In the genomic region with DNA sequence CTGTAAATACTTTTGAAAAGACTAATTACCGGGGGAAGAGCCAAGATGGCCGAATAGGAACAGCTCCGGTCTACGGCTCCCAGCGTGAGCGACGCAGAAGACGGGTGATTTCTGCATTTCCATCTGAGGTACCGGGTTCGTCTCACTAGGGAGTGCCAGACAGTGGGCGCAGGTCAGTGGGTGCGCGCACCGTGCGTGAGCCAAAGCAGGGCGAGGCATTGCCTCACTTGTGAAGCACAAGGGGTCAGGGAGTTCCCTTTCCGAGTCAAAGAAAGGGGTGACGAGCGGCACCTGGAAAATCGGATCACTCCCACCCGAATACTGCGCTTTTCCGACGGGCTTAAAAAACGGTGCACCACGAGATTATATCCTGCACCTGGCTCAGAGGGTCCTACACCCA, we compare ENCODE assay signal across 10 cellular contexts. TPM values are rescaled to one million over a fixed set of nuclear protein-coding genes. Genes with fewer than 3 reads are reported as not detected.
A peak's percentile ranks its signal among the peaks of the same experiment; 100 is the strongest.
DNase-seq lines count a peak whose midpoint lies in the region; TF ChIP-seq lines count a peak whose summit lies in the region.
"Not testable (repeated sequence)": the region's sequence is repeated elsewhere in the genome, so short reads cannot be mapped to it uniquely, and the experiment has no call there.
"Had no signal": no experiment of that assay in that cellular context is flagged by ENCODE, and none has a peak within 500 bp of the region (broad histone marks: within the 10 kb centered on the region; RNA-seq: fewer than 3 reads in every experiment).

No MANE protein-coding gene starts in this region.

- H3K36me3 ChIP-seq in H7 (replicated peaks; ENCODE audit: control insufficient read depth, insufficient read depth, low read length); NT2/D1 (ENCODE audit: insufficient read depth, insufficient read length, low read length); neural progenitor cell: not testable (repeated sequence)

- peak overlapping the region; percentile 58 for H3K4me2 ChIP-seq in neural progenitor cell

- TF ChIP-seq CTCF in chondrocyte (IDR thresholded peaks at IDR 0.05); neural progenitor cell (IDR thresholded peaks at IDR 0.05): not testable (repeated sequence)

- H3K4me3 ChIP-seq in H7 (ENCODE audit: insufficient read depth, low read depth, low read length), result peak overlapping the region; percentile 34
- peak overlapping the region; percentile 42 for H3K4me3 ChIP-seq in NT2/D1 (ENCODE audit: insufficient read length, low read depth)
- peak overlapping the region; percentile 40; the same call in 1 of the 2 replicates for H3K4me3 ChIP-seq in iPS-18c (ENCODE audit: insufficient read depth, low read depth, low read length)
- H3K4me3 ChIP-seq in neural progenitor cell, result peak overlapping the region; percentile 39

- peak overlapping the region; percentile 56 for H3K9ac ChIP-seq in NT2/D1 (ENCODE audit: insufficient read length, low read depth)
- not testable (repeated sequence) for H3K9ac ChIP-seq in neural progenitor cell

- H3K4me3 Mint-ChIP-seq in chondrocyte (ENCODE audit: unreplicated experiment) (peak overlapping the region; percentile 68), neural progenitor cell (peak overlapping the region; percentile 64)

- H3K27ac ChIP-seq in neural progenitor cell, result not testable (repeated sequence)

- DNase-seq in H7; NT2/D1 (ENCODE audit: low read depth, low spot score); neural progenitor cell (ENCODE audit: low spot score): not testable (repeated sequence)
- DNase-seq in NCI-H1105 treated with DMSO at 0.1 percent for 48 hours (lab: John Stamatoyannopoulos, UW) (peak; percentile 0), chondrocyte (ENCODE audit: low spot score) (peak; percentile 38)

- H2AFZ ChIP-seq in neural progenitor cell (replicated peaks), result not testable (repeated sequence)

- H3K36me3 Mint-ChIP-seq in chondrocyte (ENCODE audit: low read depth); neural progenitor cell: not testable (repeated sequence)

- H3K9me3 Mint-ChIP-seq in chondrocyte (ENCODE audit: low read depth); neural progenitor cell: not testable (repeated sequence)

- H3K27me3 ChIP-seq in H7 (ENCODE audit: control insufficient read depth, insufficient read depth, low read length); NT2/D1 (ENCODE audit: insufficient read depth, insufficient read length); neural progenitor cell: not testable (repeated sequence)

- not testable (repeated sequence) for H3K79me2 ChIP-seq in neural progenitor cell (ENCODE audit: low read depth)

- H3K27ac Mint-ChIP-seq in chondrocyte (ENCODE audit: unreplicated experiment) (peak overlapping the region; percentile 45), neural progenitor cell (peak overlapping the region; percentile 53)

- H3K27me3 Mint-ChIP-seq in chondrocyte (ENCODE audit: low read depth); neural progenitor cell (ENCODE audit: insufficient read depth, low read depth): not testable (repeated sequence)

- not testable (repeated sequence) for H3K4me1 Mint-ChIP-seq in chondrocyte (ENCODE audit: low read depth); neural progenitor cell

- not testable (repeated sequence) for H3K4me1 ChIP-seq in NT2/D1 (ENCODE audit: insufficient read depth, insufficient read length); neural progenitor cell

- not testable (repeated sequence) for H3K9me3 ChIP-seq in NT2/D1 (ENCODE audit: insufficient read depth, low read length); iPS-18c (ENCODE audit: control insufficient read depth, insufficient read depth, low read length); neural progenitor cell (ENCODE audit: low read depth)

- not testable (repeated sequence) for H4K20me1 ChIP-seq in neural progenitor cell (ENCODE audit: low read depth)

- H3F3A ChIP-seq in neural progenitor cell (ENCODE audit: low read depth), result not testable (repeated sequence)

RNA-seq across cellular contexts. Expression of a gene that starts 25.5 kb away (rescaled TPM):
- total RNA-seq in H7 (2014; rRNA removed; shearing (Covaris generic)), result 1.8 and 2.5 TPM in 2 replicates
- total RNA-seq in chondrocyte (12.7 to 30.6 TPM (median 13.1 TPM) in 3 replicates), neural progenitor cell (ENCODE audit: low replicate concordance) (not detected in 2 replicates)
- total RNA-seq: B cell; CD8-positive, alpha-beta T cell; HepG2; M059J had no signal
